In the genomic region with DNA sequence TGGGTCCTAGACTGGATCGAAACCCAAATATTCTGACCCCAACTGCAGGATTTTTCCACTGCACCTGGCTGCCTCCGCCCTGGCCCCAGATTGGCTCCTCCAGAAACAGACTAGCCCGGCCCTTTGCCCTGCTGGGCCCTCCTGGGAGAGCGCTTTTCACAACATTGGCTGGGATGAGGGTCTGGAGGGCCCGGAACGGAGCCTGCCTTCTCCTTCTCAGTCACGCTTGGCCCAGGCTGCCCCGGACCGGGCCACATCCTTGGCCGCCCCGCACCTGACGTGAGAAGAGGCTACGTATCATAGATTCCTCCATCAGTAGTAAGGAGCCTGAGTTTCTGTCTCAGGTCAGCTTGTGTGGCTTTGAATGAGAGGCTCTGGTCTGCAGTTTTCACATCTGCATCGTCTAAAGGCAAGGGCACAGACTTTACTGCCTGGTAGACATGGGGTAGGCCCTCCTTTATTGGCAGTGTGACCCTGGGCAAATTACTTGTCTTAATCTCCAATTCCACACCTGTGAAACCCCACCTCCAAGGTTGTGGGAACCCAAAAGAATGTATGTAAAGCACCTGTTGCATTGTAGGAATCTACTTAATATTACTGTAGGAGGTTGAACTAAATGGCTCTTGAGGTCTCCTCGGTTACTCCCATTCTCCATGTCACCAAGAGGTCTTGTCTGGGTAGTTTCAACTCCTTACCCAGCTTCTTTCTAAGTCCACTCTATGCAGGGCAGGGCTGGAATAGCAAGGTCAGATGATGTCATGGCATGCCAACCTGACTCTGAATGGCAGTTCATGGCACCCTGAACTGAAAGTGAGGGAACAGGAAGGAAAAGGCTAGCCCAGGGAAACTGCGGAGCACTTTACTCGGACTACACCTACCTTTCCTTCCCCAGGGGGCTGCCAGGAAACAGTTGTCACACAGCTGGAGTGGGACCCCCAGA, we compare ENCODE assay signal across 1 cellular context.
TF ChIP-seq lines count a peak whose summit lies in the region.

No MANE protein-coding gene starts in this region.

TF ChIP-seq in HepG2, 621 proteins besides CTCF, POLR2A, EP300 and RAD21 (continued from another document and continues in another):
- TF ChIP-seq, protein P1, sequence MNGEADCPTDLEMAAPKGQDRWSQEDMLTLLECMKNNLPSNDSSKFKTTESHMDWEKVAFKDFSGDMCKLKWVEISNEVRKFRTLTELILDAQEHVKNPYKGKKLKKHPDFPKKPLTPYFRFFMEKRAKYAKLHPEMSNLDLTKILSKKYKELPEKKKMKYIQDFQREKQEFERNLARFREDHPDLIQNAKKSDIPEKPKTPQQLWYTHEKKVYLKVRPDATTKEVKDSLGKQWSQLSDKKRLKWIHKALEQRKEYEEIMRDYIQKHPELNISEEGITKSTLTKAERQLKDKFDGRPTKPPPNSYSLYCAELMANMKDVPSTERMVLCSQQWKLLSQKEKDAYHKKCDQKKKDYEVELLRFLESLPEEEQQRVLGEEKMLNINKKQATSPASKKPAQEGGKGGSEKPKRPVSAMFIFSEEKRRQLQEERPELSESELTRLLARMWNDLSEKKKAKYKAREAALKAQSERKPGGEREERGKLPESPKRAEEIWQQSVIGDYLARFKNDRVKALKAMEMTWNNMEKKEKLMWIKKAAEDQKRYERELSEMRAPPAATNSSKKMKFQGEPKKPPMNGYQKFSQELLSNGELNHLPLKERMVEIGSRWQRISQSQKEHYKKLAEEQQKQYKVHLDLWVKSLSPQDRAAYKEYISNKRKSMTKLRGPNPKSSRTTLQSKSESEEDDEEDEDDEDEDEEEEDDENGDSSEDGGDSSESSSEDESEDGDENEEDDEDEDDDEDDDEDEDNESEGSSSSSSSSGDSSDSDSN (CRISPR knock-in tag; IDR thresholded peaks at IDR 0.05): 0 out of 2 replicates have a peak, but pooled peaks have one; percentile 47
- TF ChIP-seq LCORL (IDR thresholded peaks at IDR 0.05) (no peak), LCORL (CRISPR knock-in tag; IDR thresholded peaks at IDR 0.05) (peak; percentile 68), SMYD3 (CRISPR knock-in tag; IDR thresholded peaks at IDR 0.05) (peak; percentile 80; the same call in 1 of the 2 replicates), RERE (CRISPR knock-in tag; IDR thresholded peaks at IDR 0.05; ENCODE audit: low read depth) (no peak), HDAC1 (CRISPR knock-in tag; IDR thresholded peaks at IDR 0.05) (no peak), ZNF101 (CRISPR knock-in tag; IDR thresholded peaks at IDR 0.05; ENCODE audit: borderline replicate concordance, low read depth) (no peak), ZFX (CRISPR knock-in tag; IDR thresholded peaks at IDR 0.05; ENCODE audit: low read depth) (peak; percentile 82), USF2 (IDR thresholded peaks at IDR 0.05; ENCODE audit: low read depth, low read length) (no peak), USF2 (CRISPR knock-in tag; IDR thresholded peaks at IDR 0.05; ENCODE audit: borderline replicate concordance) (no peak), SAFB2 (CRISPR knock-in tag; IDR thresholded peaks at IDR 0.05; ENCODE audit: borderline replicate concordance, low read depth) (no peak), ZNF703 (CRISPR knock-in tag; IDR thresholded peaks at IDR 0.05; ENCODE audit: borderline replicate concordance) (no peak; the same call in 1 of the 2 replicates), PITX1 (CRISPR knock-in tag; IDR thresholded peaks at IDR 0.05) (peak; percentile 11), ZNF263 (CRISPR knock-in tag; IDR thresholded peaks at IDR 0.05) (peak; percentile 11; the same call in 1 of the 2 replicates), TGIF2 (CRISPR knock-in tag; IDR thresholded peaks at IDR 0.05) (0 out of 2 replicates have a peak, but pooled peaks have one; percentile 55), DDIT3 (CRISPR knock-in tag; IDR thresholded peaks at IDR 0.05) (no peak), DMAP1 (CRISPR knock-in tag; IDR thresholded peaks at IDR 0.05) (peak; percentile 39; the same call in 1 of the 2 replicates), ZNF607 (CRISPR knock-in tag; IDR thresholded peaks at IDR 0.05; ENCODE audit: borderline replicate concordance) (0 out of 2 replicates have a peak, but pooled peaks have one; percentile 61), SCMH1 (CRISPR knock-in tag; IDR thresholded peaks at IDR 0.05; ENCODE audit: borderline replicate concordance) (no peak), ZNF780A (CRISPR knock-in tag; IDR thresholded peaks at IDR 0.05) (no peak), NFYC (CRISPR knock-in tag; IDR thresholded peaks at IDR 0.05) (no peak), ZNF224 (CRISPR knock-in tag; IDR thresholded peaks at IDR 0.05) (0 out of 2 replicates have a peak, but pooled peaks have one; percentile 15), ZFP36L2 (CRISPR knock-in tag; IDR thresholded peaks at IDR 0.05) (no peak), CHD4 (IDR thresholded peaks at IDR 0.05; ENCODE audit: borderline replicate concordance, low read length) (no peak), ATF7-NPFF (CRISPR knock-in tag; IDR thresholded peaks at IDR 0.05; ENCODE audit: low read depth) (0 out of 2 replicates have a peak, but pooled peaks have one; percentile 6), ZNF230 (CRISPR knock-in tag; IDR thresholded peaks at IDR 0.05) (0 out of 2 replicates have a peak, but pooled peaks have one; percentile 22), PRMT3 (CRISPR knock-in tag; IDR thresholded peaks at IDR 0.05; ENCODE audit: borderline replicate concordance, low read depth) (0 out of 2 replicates have a peak, but pooled peaks have one; percentile 56), ZSCAN29 (CRISPR knock-in tag; conservative IDR thresholded peaks at IDR 0.05) (0 out of 2 replicates have a peak, but pooled peaks have one; percentile 55), ATF7 (IDR thresholded peaks at IDR 0.05) (peak; percentile 82), ATF7 (CRISPR knock-in tag; IDR thresholded peaks at IDR 0.05) (no peak), EHMT2 (IDR thresholded peaks at IDR 0.05; ENCODE audit: borderline replicate concordance, low read depth, low read length) (no peak), XRCC5 (optimal IDR thresholded peaks at IDR 0.05; ENCODE audit: low read length) (peak; percentile 12), AHR (CRISPR knock-in tag; IDR thresholded peaks at IDR 0.05) (no peak), FIP1L1 (IDR thresholded peaks at IDR 0.05; ENCODE audit: borderline replicate concordance, insufficient read depth, low read depth, low read length) (no peak), ZNF660 (CRISPR knock-in tag; IDR thresholded peaks at IDR 0.05; ENCODE audit: borderline replicate concordance, low read depth) (no peak), RFXANK (CRISPR knock-in tag; IDR thresholded peaks at IDR 0.05) (no peak), REST (IDR thresholded peaks at IDR 0.05; ENCODE audit: borderline replicate concordance in 1 of 2, low read depth in 1 of 2, low read length in 2 of 2) (0 out of 4 replicates have a peak, but pooled peaks of 1 of the 2 experiments have one; percentile 52), TEAD2 (CRISPR knock-in tag; IDR thresholded peaks at IDR 0.05) (no peak), AGO2 (optimal IDR thresholded peaks at IDR 0.05; ENCODE audit: low read depth, low read length) (peak; percentile 8), ZNF510 (CRISPR knock-in tag; IDR thresholded peaks at IDR 0.05; ENCODE audit: low read depth) (no peak), ZNF792 (CRISPR knock-in tag; IDR thresholded peaks at IDR 0.05) (no peak), ZNF33A (CRISPR knock-in tag; IDR thresholded peaks at IDR 0.05; ENCODE audit: borderline replicate concordance) (0 out of 2 replicates have a peak, but pooled peaks have one; percentile 27), THAP11 (CRISPR knock-in tag; IDR thresholded peaks at IDR 0.05) (peak; percentile 72)
- TF ChIP-seq, protein P2, sequence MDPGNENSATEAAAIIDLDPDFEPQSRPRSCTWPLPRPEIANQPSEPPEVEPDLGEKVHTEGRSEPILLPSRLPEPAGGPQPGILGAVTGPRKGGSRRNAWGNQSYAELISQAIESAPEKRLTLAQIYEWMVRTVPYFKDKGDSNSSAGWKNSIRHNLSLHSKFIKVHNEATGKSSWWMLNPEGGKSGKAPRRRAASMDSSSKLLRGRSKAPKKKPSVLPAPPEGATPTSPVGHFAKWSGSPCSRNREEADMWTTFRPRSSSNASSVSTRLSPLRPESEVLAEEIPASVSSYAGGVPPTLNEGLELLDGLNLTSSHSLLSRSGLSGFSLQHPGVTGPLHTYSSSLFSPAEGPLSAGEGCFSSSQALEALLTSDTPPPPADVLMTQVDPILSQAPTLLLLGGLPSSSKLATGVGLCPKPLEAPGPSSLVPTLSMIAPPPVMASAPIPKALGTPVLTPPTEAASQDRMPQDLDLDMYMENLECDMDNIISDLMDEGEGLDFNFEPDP (CRISPR knock-in tag; conservative IDR thresholded peaks at IDR 0.05): no peak
- TF ChIP-seq, protein P3, sequence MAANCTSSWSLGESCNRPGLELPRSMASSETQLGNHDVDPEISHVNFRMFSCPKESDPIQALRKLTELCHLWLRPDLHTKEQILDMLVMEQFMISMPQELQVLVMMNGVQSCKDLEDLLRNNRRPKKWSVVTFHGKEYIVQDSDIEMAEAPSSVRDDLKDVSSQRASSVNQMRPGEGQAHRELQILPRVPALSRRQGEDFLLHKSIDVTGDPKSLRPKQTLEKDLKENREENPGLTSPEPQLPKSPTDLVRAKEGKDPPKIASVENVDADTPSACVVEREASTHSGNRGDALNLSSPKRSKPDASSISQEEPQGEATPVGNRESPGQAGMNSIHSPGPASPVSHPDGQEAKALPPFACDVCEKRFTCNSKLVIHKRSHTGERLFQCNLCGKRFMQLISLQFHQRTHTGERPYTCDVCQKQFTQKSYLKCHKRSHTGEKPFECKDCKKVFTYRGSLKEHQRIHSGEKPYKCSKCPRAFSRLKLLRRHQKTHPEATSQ (CRISPR knock-in tag; IDR thresholded peaks at IDR 0.05; ENCODE audit: borderline replicate concordance): no peak
